20 cellular contexts compared by ENCODE assay signal in the genomic region with DNA sequence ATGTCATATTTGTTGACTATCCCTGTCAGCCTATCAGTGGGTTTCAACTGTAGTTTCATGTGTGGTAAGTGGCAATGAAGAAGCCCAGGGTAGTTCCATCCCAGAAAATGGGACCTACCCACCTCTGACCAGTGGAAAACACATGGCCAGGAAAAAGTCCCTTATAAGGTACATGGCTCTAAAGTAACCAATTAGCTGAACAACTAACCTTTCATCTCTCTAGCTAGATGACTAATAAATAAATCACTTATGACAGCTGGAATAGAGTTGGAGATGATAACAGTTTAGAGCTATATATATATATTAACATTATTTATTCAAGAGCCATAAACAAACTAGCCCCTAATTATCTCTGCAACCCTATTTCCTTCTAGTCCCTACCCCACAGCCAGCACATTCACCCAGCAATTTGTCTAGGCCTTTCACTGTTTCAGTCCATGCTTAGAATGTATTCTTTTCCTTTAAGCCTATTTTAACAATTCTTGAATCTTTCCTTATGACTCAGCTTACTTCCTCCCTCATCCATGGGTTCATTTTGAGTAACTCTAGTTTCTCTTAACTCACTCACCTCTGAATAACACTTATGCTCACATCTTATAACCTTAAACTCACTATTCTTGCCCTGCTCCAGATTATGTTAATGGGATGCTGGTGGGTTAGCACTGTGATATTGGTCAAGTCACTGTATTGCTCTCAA.
DNase-seq lines count a peak whose midpoint lies in the region; ATAC-seq, FAIRE-seq and TF ChIP-seq lines count a peak whose summit lies in the region.
"Had no signal": no experiment of that assay in that cellular context is flagged by ENCODE, and none has a peak within 500 bp of the region (broad histone marks: within the 10 kb centered on the region; RNA-seq: fewer than 3 reads in every experiment).

No MANE protein-coding gene starts in this region.

- H2BK5ac ChIP-seq in trophoblast cell (ENCODE audit: low read depth, low read length, poor library complexity): no peak overlapping the region

- H4K91ac ChIP-seq in trophoblast cell (ENCODE audit: low read depth, low read length): no peak overlapping the region

- no peak overlapping the region for H4K8ac ChIP-seq in trophoblast cell (ENCODE audit: low read depth, low read length)

- H3K79me2 ChIP-seq in GM12878 (ENCODE audit: control insufficient read depth, insufficient read depth, low read length): no peaks in the 10 kb centered on the region
- H3K79me2 ChIP-seq in trophoblast cell (ENCODE audit: control insufficient read depth, insufficient read depth, low read length, poor library complexity): no peaks in the 10 kb centered on the region

- intact Hi-C loops in GM12878 (cut with micrococcal nuclease; ENCODE audit: unreplicated experiment): no loop called here

- TF ChIP-seq EP300 in GM12878 (IDR thresholded peaks at IDR 0.05; ENCODE audit: borderline replicate concordance in 1 of 2, control insufficient read depth in 1 of 2, low read depth in 2 of 2, low read length in 2 of 2): no peak

- H3K14ac ChIP-seq in trophoblast cell (ENCODE audit: low read length): no peak overlapping the region

- RAD21 ChIA-PET in GM12878 (lab: Charles Lee; ENCODE audit: unreplicated experiment): no interaction called here

- H3K36me3 ChIP-seq in GM12878 (ENCODE audit: control insufficient read depth in 2 of 2, insufficient read depth in 2 of 2, low read length in 1 of 2) (no peaks in the 10 kb centered on the region), trophoblast cell (ENCODE audit: control insufficient read depth in 1 of 2, insufficient read depth in 2 of 2, low read length in 2 of 2) (no peaks in the 10 kb centered on the region)
- H3K36me3 ChIP-seq: colonic mucosa, spleen had no signal

- TF ChIP-seq RAD21 in GM12878 (IDR thresholded peaks at IDR 0.05; ENCODE audit: insufficient read depth, low read depth, low read length): no peak

- no peak for FAIRE-seq in GM12878 (lab: Jason Lieb, UNC)
- FAIRE-seq: G401.6, GM19239 had no signal

- no peak overlapping the region for H3K27ac ChIP-seq in GM12878 (ENCODE audit: control insufficient read depth, insufficient read depth)
- no peak overlapping the region for H3K27ac ChIP-seq in trophoblast cell (ENCODE audit: low read depth, low read length)
- H3K27ac ChIP-seq: colonic mucosa, RWPE1, spleen had no signal

- no peak overlapping the region for H3K18ac ChIP-seq in trophoblast cell (ENCODE audit: low read length)

- no peak for ATAC-seq in GM12878
- ATAC-seq: CD8-positive, alpha-beta T cell; left lobe of liver; T-cell; WTC11 had no signal

- no peak overlapping the region for H3K4ac ChIP-seq in trophoblast cell (ENCODE audit: low read depth, low read length)

- H2BK12ac ChIP-seq in trophoblast cell (ENCODE audit: low read length): peak overlapping the region; percentile 66

- H3K4me2 ChIP-seq in GM12878 (ENCODE audit: control insufficient read depth, insufficient read depth) (no peak overlapping the region), trophoblast cell (ENCODE audit: low read length) (no peak overlapping the region)

- H3K9ac ChIP-seq in GM12878 (ENCODE audit: control insufficient read depth, insufficient read depth, low read length): no peak overlapping the region
- H3K9ac ChIP-seq in trophoblast cell (ENCODE audit: low read length): no peak overlapping the region

- TF ChIP-seq POLR2A in GM12878 (IDR thresholded peaks at IDR 0.05; ENCODE audit: low read depth, low read length): no peak

- H3K27me3 ChIP-seq in GM12878 (replicated peaks in 1 of 2; ENCODE audit: control insufficient read depth in 2 of 2, insufficient read depth in 2 of 2, low read length in 1 of 2) (peaks cover 0 to 2% of the 10 kb centered on the region in 2 experiments; a peak in 1 of 4 replicates), trophoblast cell (ENCODE audit: insufficient read depth, low read length) (no peaks in the 10 kb centered on the region)
- H3K27me3 ChIP-seq: colonic mucosa, spleen had no signal

- H3K9me3 ChIP-seq in GM12878 (replicated peaks; ENCODE audit: control insufficient read depth, insufficient read depth, low read length) (no peaks in the 10 kb centered on the region), trophoblast cell (ENCODE audit: insufficient read depth, low read depth, low read length) (no peaks in the 10 kb centered on the region)
- H3K9me3 ChIP-seq: colonic mucosa had no signal

- CTCF ChIA-PET in GM12878 (lab: Yijun Ruan, JAX): no interaction called here

- H2AFZ ChIP-seq in GM12878 (ENCODE audit: control insufficient read depth, low read depth, low read length): no peak overlapping the region
- H2AFZ ChIP-seq in trophoblast cell (ENCODE audit: insufficient read depth, low read length, poor library complexity): no peak overlapping the region

- no peak overlapping the region for H2AK5ac ChIP-seq in trophoblast cell (ENCODE audit: low read length)

- peaks cover 5% of the 10 kb centered on the region for H3K79me1 ChIP-seq in trophoblast cell (ENCODE audit: low read length)

- peak; percentile 6 for DNase-seq in activated CD4-positive, alpha-beta T cell treated with anti-CD3 and anti-CD28 coated beads for 48 hours
- DNase-seq in activated CD4-positive, alpha-beta T cell treated with anti-CD3 and anti-CD28 coated beads, Interleukin-2, amount 50 U/mL, for 4 hours: no peak
- peak; percentile 64 for DNase-seq in HT1080 (ENCODE audit: low read depth)
- no peak for DNase-seq in GM12878 (ENCODE audit: low read depth, low spot score)
- no peak for DNase-seq in trophoblast cell
- DNase-seq in NCI-H2081 treated with DMSO at 0.1 percent for 48 hours (lab: John Stamatoyannopoulos, UW): no peak
- no peak for DNase-seq in DMS79 (lab: John Stamatoyannopoulos, UW)
- no peak for DNase-seq in HuH-7 (ENCODE audit: low spot score)
- DNase-seq: CD8-positive, alpha-beta T cell; colonic mucosa; erythroblast; NCI-H187; NCI-H69; spleen; T-cell had no signal

- H3K4me1 ChIP-seq in GM12878 (ENCODE audit: control insufficient read depth, insufficient read depth, low read length): no peaks in the 10 kb centered on the region
- H3K4me1 ChIP-seq in trophoblast cell (ENCODE audit: control insufficient read depth in 1 of 2, insufficient read depth in 2 of 2, low read length in 2 of 2): peaks cover 2 to 11% of the 10 kb centered on the region in 2 experiments
- H3K4me1 ChIP-seq: colonic mucosa, spleen had no signal

- no peak for TF ChIP-seq CTCF in GM12878 (IDR thresholded peaks at IDR 0.05 in 2 of 3, conservative IDR thresholded peaks at IDR 0.05 in 1 of 3; ENCODE audit: control insufficient read depth in 2 of 3, extremely low read depth in 1 of 3, insufficient read depth in 1 of 3, low read depth in 3 of 3, low read length in 3 of 3)

- POLR2A ChIA-PET in GM12878 (lab: Charles Lee): no interaction called here

- no peak overlapping the region for H3K23ac ChIP-seq in trophoblast cell (ENCODE audit: low read length)

- no TSS peak for BruUV-seq in GM12878 (replicated peaks; lab: Mats Ljungman, UMichigan)

- no peak overlapping the region for H2BK120ac ChIP-seq in trophoblast cell (ENCODE audit: insufficient read depth, low read length, poor library complexity)

- H4K20me1 ChIP-seq in GM12878 (ENCODE audit: control insufficient read depth, insufficient read depth): no peaks in the 10 kb centered on the region

- SMC1A ChIA-PET in GM12878 (lab: Charles Lee; ENCODE audit: uncharacterized antibody, unreplicated experiment): interaction anchor here (1.5 kb wide), 1 partner anchor 52 kb away, joined by 4 read pairs; no protein-coding TSS in a partner anchor

- H4K12ac ChIP-seq in trophoblast cell (ENCODE audit: low read depth, low read length): no peak overlapping the region

- in situ Hi-C loops in GM12878 (cut with MboI): no loop called here

- H3K4me3 ChIP-seq in GM12878 (no peak overlapping the region), trophoblast cell (ENCODE audit: low read depth, low read length) (no peak overlapping the region)
- H3K4me3 ChIP-seq: colonic mucosa, spleen had no signal

TF ChIP-seq in GM12878, 131 proteins besides CTCF, POLR2A, EP300 and RAD21 (continues in another document):
- TF ChIP-seq ATF7 (IDR thresholded peaks at IDR 0.05; ENCODE audit: low read depth) (no peak), ZNF217 (IDR thresholded peaks at IDR 0.05) (0 out of 2 replicates have a peak, but pooled peaks have one; percentile 49), CHD1 (IDR thresholded peaks at IDR 0.05; ENCODE audit: low read depth, low read length) (no peak), POU2F2 (IDR thresholded peaks at IDR 0.05; ENCODE audit: borderline replicate concordance, low read depth, low read length) (no peak), CHD2 (IDR thresholded peaks at IDR 0.05; ENCODE audit: borderline replicate concordance, low read depth, low read length) (no peak), CHD4 (IDR thresholded peaks at IDR 0.05) (no peak), JUNB (IDR thresholded peaks at IDR 0.05) (peak; percentile 89), ZNF24 (IDR thresholded peaks at IDR 0.05) (no peak), CBX5 (IDR thresholded peaks at IDR 0.05; ENCODE audit: low read depth) (no peak)
- TF ChIP-seq, protein P1, sequence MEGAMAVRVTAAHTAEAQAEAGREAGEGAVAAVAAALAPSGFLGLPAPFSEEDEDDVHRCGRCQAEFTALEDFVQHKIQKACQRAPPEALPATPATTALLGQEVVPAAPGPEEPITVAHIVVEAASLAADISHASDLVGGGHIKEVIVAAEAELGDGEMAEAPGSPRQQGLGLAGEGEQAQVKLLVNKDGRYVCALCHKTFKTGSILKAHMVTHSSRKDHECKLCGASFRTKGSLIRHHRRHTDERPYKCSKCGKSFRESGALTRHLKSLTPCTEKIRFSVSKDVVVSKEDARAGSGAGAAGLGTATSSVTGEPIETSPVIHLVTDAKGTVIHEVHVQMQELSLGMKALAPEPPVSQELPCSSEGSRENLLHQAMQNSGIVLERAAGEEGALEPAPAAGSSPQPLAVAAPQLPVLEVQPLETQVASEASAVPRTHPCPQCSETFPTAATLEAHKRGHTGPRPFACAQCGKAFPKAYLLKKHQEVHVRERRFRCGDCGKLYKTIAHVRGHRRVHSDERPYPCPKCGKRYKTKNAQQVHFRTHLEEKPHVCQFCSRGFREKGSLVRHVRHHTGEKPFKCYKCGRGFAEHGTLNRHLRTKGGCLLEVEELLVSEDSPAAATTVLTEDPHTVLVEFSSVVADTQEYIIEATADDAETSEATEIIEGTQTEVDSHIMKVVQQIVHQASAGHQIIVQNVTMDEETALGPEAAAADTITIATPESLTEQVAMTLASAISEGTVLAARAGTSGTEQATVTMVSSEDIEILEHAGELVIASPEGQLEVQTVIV (IDR thresholded peaks at IDR 0.05; ENCODE audit: borderline replicate concordance, partially characterized antibody): no peak
- TF ChIP-seq, protein P2, sequence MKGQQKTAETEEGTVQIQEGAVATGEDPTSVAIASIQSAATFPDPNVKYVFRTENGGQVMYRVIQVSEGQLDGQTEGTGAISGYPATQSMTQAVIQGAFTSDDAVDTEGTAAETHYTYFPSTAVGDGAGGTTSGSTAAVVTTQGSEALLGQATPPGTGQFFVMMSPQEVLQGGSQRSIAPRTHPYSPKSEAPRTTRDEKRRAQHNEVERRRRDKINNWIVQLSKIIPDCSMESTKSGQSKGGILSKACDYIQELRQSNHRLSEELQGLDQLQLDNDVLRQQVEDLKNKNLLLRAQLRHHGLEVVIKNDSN (IDR thresholded peaks at IDR 0.05; ENCODE audit: borderline replicate concordance, extremely low read length, insufficient read depth, low read depth, low read length): no peak

Comparison
In these comparisons a context has a peak if more than half of its experiments do, and no peak if none do; other contexts are left out.
1. DNase-seq: peak in activated CD4-positive, alpha-beta T cell treated with anti-CD3 and anti-CD28 coated beads for 48 hours (single experiment) and HT1080 (single experiment); none in activated CD4-positive, alpha-beta T cell treated with anti-CD3 and anti-CD28 coated beads, Interleukin-2, amount 50 U/mL, for 4 hours (0 of 2), GM12878 (single experiment), trophoblast cell (0 of 2), NCI-H2081 treated with DMSO at 0.1 percent for 48 hours (single experiment), DMS79 (single experiment) and HuH-7 (single experiment).